Comparison of ENCODE assay signal across 13 cellular contexts in genomic region chr12:124617615-124618014, GRCh38. TPM values are rescaled to one million over a fixed set of nuclear protein-coding genes. Genes with fewer than 3 reads are reported as not detected.
DNase-seq lines count a peak whose midpoint lies in the region; ATAC-seq, FAIRE-seq and TF ChIP-seq lines count a peak whose summit lies in the region.
"Had no signal": no experiment of that assay in that cellular context is flagged by ENCODE, and none has a peak within 500 bp of the region (broad histone marks: within the 10 kb centered on the region; RNA-seq: fewer than 3 reads in every experiment).

No MANE protein-coding gene starts in this region.

- no peaks in the 10 kb centered on the region for H3K36me3 ChIP-seq in right atrium auricular region
- H3K36me3 ChIP-seq in thyroid gland: no peaks in the 10 kb centered on the region
- H3K36me3 ChIP-seq in kidney (ENCODE audit: control insufficient read depth in 1 of 2, insufficient read depth in 2 of 2, low read length in 2 of 2): no peaks in the 10 kb centered on the region
- H3K36me3 ChIP-seq: brain microvascular endothelial cell had no signal

- no peak for FAIRE-seq in kidney (lab: Jason Lieb, UNC)

- no peak overlapping the region for H3K9ac ChIP-seq in kidney (ENCODE audit: low read length in 2 of 2)

- no peak for TF ChIP-seq POLR2A in thyroid gland (IDR thresholded peaks at IDR 0.05)

- TF ChIP-seq CTCF in right atrium auricular region (IDR thresholded peaks at IDR 0.05) (no peak), thyroid gland (IDR thresholded peaks at IDR 0.05) (no peak), kidney (IDR thresholded peaks at IDR 0.05; ENCODE audit: borderline replicate concordance, extremely low read depth, insufficient read depth) (no peak)

- WGBS in thyroid gland, 2 donors: 53 to 58% methylated on average over 3 to 9 of the region's 19 CpGs

- H3K27me3 ChIP-seq in right atrium auricular region (no peaks in the 10 kb centered on the region), thyroid gland (no peaks in the 10 kb centered on the region)
- H3K27me3 ChIP-seq: brain microvascular endothelial cell had no signal

- intact Hi-C loops in Right ventricle myocardium inferior (cut with DNase I) (no loop called here), cardiac septum (cut with DNase I) (no loop called here), thyroid gland (cut with DNase I) (no loop called here), kidney (cut with DNase I) (no loop called here)

- H3K9me3 ChIP-seq in right atrium auricular region: no peaks in the 10 kb centered on the region
- H3K9me3 ChIP-seq in thyroid gland: no peaks in the 10 kb centered on the region
- H3K9me3 ChIP-seq in kidney (ENCODE audit: control insufficient read depth in 1 of 2, low read length in 2 of 2): peaks cover 0 to 3% of the 10 kb centered on the region in 2 donors

- H3K27ac ChIP-seq in right atrium auricular region (no peak overlapping the region), thyroid gland (no peak overlapping the region), kidney (ENCODE audit: low read depth in 2 of 2, low read length in 2 of 2) (no peak overlapping the region)
- H3K27ac ChIP-seq: brain microvascular endothelial cell had no signal

- peak; percentile 49 for ATAC-seq in Right ventricle myocardium inferior
- no peak for ATAC-seq in GM21619 (IDR thresholded peaks at IDR 0.05; ENCODE audit: unreplicated experiment)

- H3K4me1 ChIP-seq in right atrium auricular region (peaks cover 0 to 8% of the 10 kb centered on the region in 2 donors), thyroid gland (peaks cover 7 to 14% of the 10 kb centered on the region in 2 donors), kidney (ENCODE audit: control insufficient read depth in 1 of 2, insufficient read depth in 1 of 2, low read depth in 1 of 2, low read length in 2 of 2) (no peaks in the 10 kb centered on the region)

- H3K4me3 ChIP-seq in right atrium auricular region (no peak overlapping the region), thyroid gland (replicated peaks in 1 of 3) (no peak overlapping the region), kidney (ENCODE audit: low read length in 2 of 2) (no peak overlapping the region)

- DNase-seq in Right ventricle myocardium inferior (ENCODE audit: missing footprints) (no peak), right atrium auricular region (ENCODE audit: low spot score) (no peak), NCI-H774 (lab: John Stamatoyannopoulos, UW) (peak; percentile 88), cardiac septum (ENCODE audit: low spot score) (peak; percentile 83), thyroid gland (peak; percentile 31 to 36), kidney (no peak)
- DNase-seq in activated CD8-positive, alpha-beta memory T cell treated with anti-CD3 and anti-CD28 coated beads for 24 hours: no peak
- DNase-seq: brain microvascular endothelial cell; HCEC 1CT; IMR-90; SIG-M5; stimulated activated CD4-positive, alpha-beta T cell treated with anti-CD3 and anti-CD28 coated beads, Interleukin-1b, Interleukin-23, amount 100 ng/mL, for 48 hours had no signal

RNA-seq across cellular contexts. Expression of gene NCOR2, which starts 50.2 kb away (rescaled TPM):
- total RNA-seq in Right ventricle myocardium inferior: 134 TPM
- total RNA-seq in right atrium auricular region: 100 to 1,000 TPM in 1 of 2 donors, 10 to 100 TPM in 1; 62.9 to 104 TPM
- total RNA-seq in cardiac septum: 159 TPM
- total RNA-seq in thyroid gland: 100 to 1,000 TPM in 2 of 4 donors, 10 to 100 TPM in 2; 45.3 to 178 (median 99.9) TPM
- 205 TPM for total RNA-seq in kidney
- polyA plus RNA-seq in kidney (ENCODE audit: insufficient read depth, low read depth, low replicate concordance): 18.7 TPM

Comparison
In these comparisons a context has a peak if more than half of its experiments do, and no peak if none do; other contexts are left out.
1. DNase-seq: peak in NCI-H774 (single experiment), cardiac septum (single experiment) and thyroid gland (2 of 2); none in Right ventricle myocardium inferior (single experiment), right atrium auricular region (single experiment), activated CD8-positive, alpha-beta memory T cell treated with anti-CD3 and anti-CD28 coated beads for 24 hours (single experiment) and kidney (single experiment).